Comparison of ENCODE assay signal across 8 cellular contexts in the genomic region with DNA sequence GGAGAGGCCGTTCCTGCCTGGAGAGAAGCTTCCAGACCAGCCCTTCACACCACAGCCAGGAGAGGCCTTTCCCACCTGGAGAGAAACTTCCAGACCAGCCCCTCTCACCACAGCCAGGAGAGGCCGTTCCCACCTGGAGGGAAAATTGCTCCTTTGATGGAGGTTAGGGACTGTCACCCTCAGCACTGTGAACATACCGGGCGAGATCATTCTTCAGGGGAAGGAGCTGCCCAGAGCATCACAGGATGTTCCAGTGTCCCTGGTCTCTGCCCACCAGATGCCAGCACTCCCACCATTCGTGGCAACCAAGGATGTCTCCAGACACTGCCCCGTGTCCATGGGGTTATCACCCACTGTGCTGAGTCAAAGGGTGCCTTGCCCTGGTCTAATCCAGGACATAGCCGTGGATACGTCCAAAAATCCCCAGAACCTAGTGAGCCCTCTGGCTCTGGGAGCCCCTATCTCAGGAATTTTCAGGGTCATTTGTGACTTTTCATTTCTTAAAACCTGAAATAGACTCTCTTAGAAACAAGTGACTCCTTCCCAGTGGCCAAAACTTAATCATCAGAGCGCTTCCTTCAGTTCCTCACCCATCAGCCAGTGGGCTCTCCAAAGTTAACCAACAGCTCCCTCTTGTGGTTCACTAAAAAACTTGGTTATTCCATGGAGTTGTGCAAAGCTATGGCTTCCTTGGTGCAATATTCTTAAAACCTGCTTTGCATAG.
A peak's percentile ranks its signal among the peaks of the same experiment; 100 is the strongest.
DNase-seq lines count a peak whose midpoint lies in the region; ATAC-seq and TF ChIP-seq lines count a peak whose summit lies in the region.

No MANE protein-coding gene starts in this region.

- no peak overlapping the region for H3K27ac ChIP-seq in thoracic aorta

- H3K4me3 Mint-ChIP-seq in activated naive CD4-positive, alpha-beta T cell treated with anti-CD3 and anti-CD28 coated beads, Interleukin-2, amount 10 ng/mL, durations not matched to agents 7 days and 5 days = no peak overlapping the region

- H3K4me3 ChIP-seq in thoracic aorta = no peak overlapping the region

- no peaks in the 10 kb centered on the region for H3K36me3 Mint-ChIP-seq in activated naive CD4-positive, alpha-beta T cell treated with anti-CD3 and anti-CD28 coated beads, Interleukin-2, amount 10 ng/mL, durations not matched to agents 7 days and 5 days

- H3K4me1 ChIP-seq in thoracic aorta (ENCODE audit: control insufficient read depth in 1 of 2, low read depth in 2 of 2) = no peaks in the 10 kb centered on the region

- peak; percentile 71 for DNase-seq in 8988T
- DNase-seq in GM03348 (ENCODE audit: low spot score) = peak; percentile 87
- peak; percentile 83 for DNase-seq in HT-29 (ENCODE audit: low spot score)
- DNase-seq in NOMO-1 (lab: John Stamatoyannopoulos, UW; ENCODE audit: unreplicated experiment in 2 of 2) = peak; percentile 42 to 64
- peak; percentile 71 for DNase-seq in cerebellar cortex (ENCODE audit: low spot score)
- DNase-seq in kidney tubule cell (ENCODE audit: low spot score) = peak; percentile 72
- no peak for DNase-seq in thoracic aorta (ENCODE audit: low spot score)
- DNase-seq in activated naive CD4-positive, alpha-beta T cell treated with anti-CD3 and anti-CD28 coated beads, Interleukin-2, amount 10 ng/mL, durations not matched to agents 7 days and 5 days = no peak

- peaks cover 48% of the 10 kb centered on the region for H3K36me3 ChIP-seq in thoracic aorta

- no peak overlapping the region for H3K27ac Mint-ChIP-seq in activated naive CD4-positive, alpha-beta T cell treated with anti-CD3 and anti-CD28 coated beads, Interleukin-2, amount 10 ng/mL, durations not matched to agents 7 days and 5 days

- H3K27me3 ChIP-seq in thoracic aorta (replicated peaks; ENCODE audit: insufficient read depth) = no peaks in the 10 kb centered on the region

- no peaks in the 10 kb centered on the region for H3K4me1 Mint-ChIP-seq in activated naive CD4-positive, alpha-beta T cell treated with anti-CD3 and anti-CD28 coated beads, Interleukin-2, amount 10 ng/mL, durations not matched to agents 7 days and 5 days

- peak; percentile 68 for TF ChIP-seq CTCF in thoracic aorta (IDR thresholded peaks at IDR 0.05)

- no peaks in the 10 kb centered on the region for H3K9me3 ChIP-seq in thoracic aorta

- H3K27me3 Mint-ChIP-seq in activated naive CD4-positive, alpha-beta T cell treated with anti-CD3 and anti-CD28 coated beads, Interleukin-2, amount 10 ng/mL, durations not matched to agents 7 days and 5 days = no peaks in the 10 kb centered on the region

- CTCF ChIA-PET in activated naive CD4-positive, alpha-beta T cell treated with anti-CD3 and anti-CD28 coated beads, Interleukin-2, amount 10 ng/mL, durations not matched to agents 7 days and 5 days (lab: Charles Lee) = interaction anchor here (0.7 to 1.1 kb wide), 4 partner anchors 12 to 24 kb away, joined by 3 to 5 read pairs (median 4); no protein-coding TSS in a partner anchor

- peak; percentile 64 for ATAC-seq in thoracic aorta (ENCODE audit: insufficient number of reproducible peaks, low FRiP score, low read depth)

- H3K9me3 Mint-ChIP-seq in activated naive CD4-positive, alpha-beta T cell treated with anti-CD3 and anti-CD28 coated beads, Interleukin-2, amount 10 ng/mL, durations not matched to agents 7 days and 5 days = no peaks in the 10 kb centered on the region

Comparison
In these comparisons a context has a peak if more than half of its experiments do, and no peak if none do; other contexts are left out.
1. DNase-seq: peak in 8988T (single experiment), GM03348 (single experiment), HT-29 (single experiment), NOMO-1 (2 of 2), cerebellar cortex (single experiment) and kidney tubule cell (single experiment); none in thoracic aorta (single experiment) and activated naive CD4-positive, alpha-beta T cell treated with anti-CD3 and anti-CD28 coated beads, Interleukin-2, amount 10 ng/mL, durations not matched to agents 7 days and 5 days (single experiment).